Comparison of ENCODE assay signal across 1 cellular context in the genomic region with DNA sequence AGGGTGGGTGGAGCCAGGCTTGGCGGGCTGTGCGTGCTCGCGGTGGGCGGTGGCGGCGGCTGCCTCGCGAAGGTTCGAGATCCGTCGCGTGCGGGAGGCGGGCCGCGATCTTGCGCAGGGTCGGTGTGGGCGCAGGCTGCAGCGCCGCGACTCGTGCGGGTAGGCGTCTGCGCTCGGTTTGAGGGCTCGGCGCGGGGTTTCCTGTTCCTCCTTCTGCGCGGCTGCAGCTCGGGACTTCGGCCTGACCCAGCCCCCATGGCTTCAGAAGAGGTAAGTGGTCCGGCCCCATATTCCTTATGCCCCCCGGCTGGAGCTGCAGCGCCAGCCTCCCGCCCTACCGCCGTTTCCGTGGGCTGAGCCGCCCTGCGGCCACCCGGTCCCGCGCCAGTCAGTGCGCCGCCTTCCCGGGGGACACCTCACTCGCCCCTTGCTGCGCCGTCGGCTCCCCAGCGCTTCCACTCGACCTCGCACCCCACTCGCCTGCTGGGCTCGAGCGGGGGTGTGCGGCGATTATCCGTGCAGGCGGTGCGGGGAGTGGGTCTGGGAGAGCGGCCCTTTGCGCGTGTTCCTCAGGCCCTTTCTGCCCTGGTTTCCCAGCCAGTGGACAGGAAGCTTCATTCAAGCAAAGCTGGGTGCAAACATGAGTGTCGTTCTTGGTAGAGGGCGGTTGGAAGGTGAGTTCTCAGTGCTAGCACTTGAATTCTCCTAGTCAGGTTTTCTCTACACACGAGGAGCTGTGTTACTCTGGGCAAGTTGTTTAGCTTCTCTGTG.
A peak's percentile ranks its signal among the peaks of the same experiment; 100 is the strongest.
TF ChIP-seq lines count a peak whose summit lies in the region.

A gene with protein sequence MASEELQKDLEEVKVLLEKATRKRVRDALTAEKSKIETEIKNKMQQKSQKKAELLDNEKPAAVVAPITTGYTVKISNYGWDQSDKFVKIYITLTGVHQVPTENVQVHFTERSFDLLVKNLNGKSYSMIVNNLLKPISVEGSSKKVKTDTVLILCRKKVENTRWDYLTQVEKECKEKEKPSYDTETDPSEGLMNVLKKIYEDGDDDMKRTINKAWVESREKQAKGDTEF (plus strand): TSS at position 22 of the 771 bp plus-strand sequence. CDS start 234 bp downstream, at position 256.

TF ChIP-seq in HepG2, 621 proteins besides CTCF, POLR2A, EP300 and RAD21 (continued from another document):
- TF ChIP-seq, protein P1, sequence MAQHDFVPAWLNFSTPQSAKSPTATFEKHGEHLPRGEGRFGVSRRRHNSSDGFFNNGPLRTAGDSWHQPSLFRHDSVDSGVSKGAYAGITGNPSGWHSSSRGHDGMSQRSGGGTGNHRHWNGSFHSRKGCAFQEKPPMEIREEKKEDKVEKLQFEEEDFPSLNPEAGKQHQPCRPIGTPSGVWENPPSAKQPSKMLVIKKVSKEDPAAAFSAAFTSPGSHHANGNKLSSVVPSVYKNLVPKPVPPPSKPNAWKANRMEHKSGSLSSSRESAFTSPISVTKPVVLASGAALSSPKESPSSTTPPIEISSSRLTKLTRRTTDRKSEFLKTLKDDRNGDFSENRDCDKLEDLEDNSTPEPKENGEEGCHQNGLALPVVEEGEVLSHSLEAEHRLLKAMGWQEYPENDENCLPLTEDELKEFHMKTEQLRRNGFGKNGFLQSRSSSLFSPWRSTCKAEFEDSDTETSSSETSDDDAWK (CRISPR knock-in tag; IDR thresholded peaks at IDR 0.05), result no peak
- TF ChIP-seq, protein P2, sequence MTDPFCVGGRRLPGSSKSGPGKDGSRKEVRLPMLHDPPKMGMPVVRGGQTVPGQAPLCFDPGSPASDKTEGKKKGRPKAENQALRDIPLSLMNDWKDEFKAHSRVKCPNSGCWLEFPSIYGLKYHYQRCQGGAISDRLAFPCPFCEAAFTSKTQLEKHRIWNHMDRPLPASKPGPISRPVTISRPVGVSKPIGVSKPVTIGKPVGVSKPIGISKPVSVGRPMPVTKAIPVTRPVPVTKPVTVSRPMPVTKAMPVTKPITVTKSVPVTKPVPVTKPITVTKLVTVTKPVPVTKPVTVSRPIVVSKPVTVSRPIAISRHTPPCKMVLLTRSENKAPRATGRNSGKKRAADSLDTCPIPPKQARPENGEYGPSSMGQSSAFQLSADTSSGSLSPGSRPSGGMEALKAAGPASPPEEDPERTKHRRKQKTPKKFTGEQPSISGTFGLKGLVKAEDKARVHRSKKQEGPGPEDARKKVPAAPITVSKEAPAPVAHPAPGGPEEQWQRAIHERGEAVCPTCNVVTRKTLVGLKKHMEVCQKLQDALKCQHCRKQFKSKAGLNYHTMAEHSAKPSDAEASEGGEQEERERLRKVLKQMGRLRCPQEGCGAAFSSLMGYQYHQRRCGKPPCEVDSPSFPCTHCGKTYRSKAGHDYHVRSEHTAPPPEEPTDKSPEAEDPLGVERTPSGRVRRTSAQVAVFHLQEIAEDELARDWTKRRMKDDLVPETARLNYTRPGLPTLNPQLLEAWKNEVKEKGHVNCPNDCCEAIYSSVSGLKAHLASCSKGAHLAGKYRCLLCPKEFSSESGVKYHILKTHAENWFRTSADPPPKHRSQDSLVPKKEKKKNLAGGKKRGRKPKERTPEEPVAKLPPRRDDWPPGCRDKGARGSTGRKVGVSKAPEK (CRISPR knock-in tag; IDR thresholded peaks at IDR 0.05; ENCODE audit: borderline replicate concordance), result no peak
- TF ChIP-seq, protein P3, sequence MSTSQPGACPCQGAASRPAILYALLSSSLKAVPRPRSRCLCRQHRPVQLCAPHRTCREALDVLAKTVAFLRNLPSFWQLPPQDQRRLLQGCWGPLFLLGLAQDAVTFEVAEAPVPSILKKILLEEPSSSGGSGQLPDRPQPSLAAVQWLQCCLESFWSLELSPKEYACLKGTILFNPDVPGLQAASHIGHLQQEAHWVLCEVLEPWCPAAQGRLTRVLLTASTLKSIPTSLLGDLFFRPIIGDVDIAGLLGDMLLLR (CRISPR knock-in tag; IDR thresholded peaks at IDR 0.05), result peak; percentile 36; the same call in 1 of the 2 replicates
- no peak for TF ChIP-seq NCOR1 (IDR thresholded peaks at IDR 0.05; ENCODE audit: borderline replicate concordance, low read length)
- TF ChIP-seq ZNF282 (IDR thresholded peaks at IDR 0.05; ENCODE audit: partially characterized antibody), result no peak
- TF ChIP-seq ZNF660 (CRISPR knock-in tag; IDR thresholded peaks at IDR 0.05; ENCODE audit: borderline replicate concordance, low read depth), result no peak
- TF ChIP-seq ZNF17 (CRISPR knock-in tag; IDR thresholded peaks at IDR 0.05), result no peak
TF ChIP-seq in HepG2: peak in this region for 308.
